ENCODE assay signal across 8 cellular contexts in genomic region chr6:159104163-159104885, GRCh38. TPM values are rescaled to one million over a fixed set of nuclear protein-coding genes. Genes with fewer than 3 reads are reported as not detected.
DNase-seq lines count a peak whose midpoint lies in the region; ATAC-seq and TF ChIP-seq lines count a peak whose summit lies in the region.

No MANE protein-coding gene starts in this region.

- no peaks in the 10 kb centered on the region for H3F3A ChIP-seq in PC-9 (ENCODE audit: insufficient read depth, low read depth)

- POLR2A ChIA-PET in PC-9 (lab: Charles Lee; ENCODE audit: unreplicated experiment) = interaction anchor here (0.6 kb wide), 1 partner anchor 193 kb away, joined by 3 read pairs; no protein-coding TSS in a partner anchor

- H3K9me3 ChIP-seq in CD4-positive, CD25-positive, alpha-beta regulatory T cell (ENCODE audit: control insufficient read depth in 2 of 2, low read length in 2 of 2) = no peaks in the 10 kb centered on the region
- H3K9me3 ChIP-seq in PC-9 (ENCODE audit: insufficient read depth, low read depth) = no peaks in the 10 kb centered on the region
- H3K9me3 ChIP-seq in fibroblast of lung (ENCODE audit: control insufficient read depth, insufficient read depth, low read depth, low read length) = no peaks in the 10 kb centered on the region

- peaks cover 16 to 89% (median 56%) of the 10 kb centered on the region in 4 donors for H3K4me1 Mint-ChIP-seq in CD4-positive, CD25-positive, alpha-beta regulatory T cell
- H3K4me1 Mint-ChIP-seq in neural crest cell = peaks cover 4% of the 10 kb centered on the region

- H3K36me3 ChIP-seq in CD4-positive, CD25-positive, alpha-beta regulatory T cell (ENCODE audit: control insufficient read depth, insufficient read depth, low read length) = no peaks in the 10 kb centered on the region
- H3K36me3 ChIP-seq in PC-9 (ENCODE audit: low read depth) (no peaks in the 10 kb centered on the region), fibroblast of lung (ENCODE audit: control insufficient read depth, insufficient read depth, low read length) (no peaks in the 10 kb centered on the region)

- peak overlapping the region; percentile 48 to 82 (median 64) for H3K4me3 Mint-ChIP-seq in CD4-positive, CD25-positive, alpha-beta regulatory T cell
- H3K4me3 Mint-ChIP-seq in neural crest cell = no peak overlapping the region

- H3K9me3 Mint-ChIP-seq in CD4-positive, CD25-positive, alpha-beta regulatory T cell = peaks cover 0 to 1% (median 0%) of the 10 kb centered on the region in 7 donors
- H3K9me3 Mint-ChIP-seq in neural crest cell = no peaks in the 10 kb centered on the region

- H3K79me2 ChIP-seq in PC-9 (ENCODE audit: low read depth) = no peaks in the 10 kb centered on the region
- no peaks in the 10 kb centered on the region for H3K79me2 ChIP-seq in fibroblast of lung (ENCODE audit: control insufficient read depth, insufficient read depth, low read length)

- no peaks in the 10 kb centered on the region for H3K9me2 ChIP-seq in PC-9 (ENCODE audit: insufficient read depth)

- DNase-seq in CD4-positive, CD25-positive, alpha-beta regulatory T cell = peak; percentile 62 to 82 (median 74)
- DNase-seq in HPDE6-E6E7 (ENCODE audit: extremely low spot score) (peak; percentile 82), PC-9 (peak in 1 of 2 experiments; percentile 56), fibroblast of lung (ENCODE audit: low read depth in 2 of 2) (peak; percentile 20 to 60), neural crest cell (ENCODE audit: low read depth, low spot score) (peak; percentile 57), superior temporal gyrus (ENCODE audit: extremely low spot score) (peak; percentile 81)
- peak; percentile 84 to 89 for DNase-seq in activated T-cell treated with anti-CD3 and anti-CD28 coated beads, Interleukin-2, amount 50 U/mL, for 48 hours

- ATAC-seq in CD4-positive, CD25-positive, alpha-beta regulatory T cell (ENCODE audit: low read depth in 2 of 2) = peak; percentile 52 to 53
- peak; percentile 56 for ATAC-seq in GM19372 (IDR thresholded peaks at IDR 0.05; ENCODE audit: low read depth, unreplicated experiment)

- peak overlapping the region; percentile 92 to 96 (median 92) for H3K27ac Mint-ChIP-seq in CD4-positive, CD25-positive, alpha-beta regulatory T cell
- H3K27ac Mint-ChIP-seq in neural crest cell (ENCODE audit: unreplicated experiment) = no peak overlapping the region

- H4K20me1 ChIP-seq in PC-9 (ENCODE audit: insufficient read depth) (no peaks in the 10 kb centered on the region), fibroblast of lung (ENCODE audit: control insufficient read depth, extremely low read depth, insufficient read depth, low read length) (no peaks in the 10 kb centered on the region)

- H3K27me3 ChIP-seq in CD4-positive, CD25-positive, alpha-beta regulatory T cell (ENCODE audit: control insufficient read depth, insufficient read depth, low read length) = no peaks in the 10 kb centered on the region
- H3K27me3 ChIP-seq in PC-9 (ENCODE audit: insufficient read depth, low read depth) (no peaks in the 10 kb centered on the region), fibroblast of lung (ENCODE audit: control insufficient read depth, insufficient read depth, low read length) (peaks cover 2% of the 10 kb centered on the region)

- BruUV-seq in PC-9 (replicated peaks; lab: Mats Ljungman, UMichigan) = no TSS peak

- peak overlapping the region; percentile 56 for H3K4me3 ChIP-seq in CD4-positive, CD25-positive, alpha-beta regulatory T cell (ENCODE audit: low read depth, low read length)
- H3K4me3 ChIP-seq in PC-9 = no peak overlapping the region
- H3K4me3 ChIP-seq in fibroblast of lung (replicated peaks in 1 of 4; ENCODE audit: control extremely low read depth in 1 of 4, insufficient read depth in 1 of 4, low read depth in 3 of 4, low read length in 4 of 4) = no peak overlapping the region

- H3K27ac ChIP-seq in CD4-positive, CD25-positive, alpha-beta regulatory T cell (ENCODE audit: insufficient read depth, low read length, poor library complexity, severe bottlenecking) = peak overlapping the region; percentile 18
- H3K27ac ChIP-seq in PC-9 = no peak overlapping the region
- no peak overlapping the region for H3K27ac ChIP-seq in fibroblast of lung (ENCODE audit: insufficient read depth, low read length)

- H3K4me2 ChIP-seq in PC-9 (0 out of 2 replicates have a peak overlapping the region, but pooled peaks have one; percentile 20), fibroblast of lung (ENCODE audit: extremely low read depth, insufficient read depth, low read length) (no peak overlapping the region)

- CTCF ChIA-PET in PC-9 (lab: Charles Lee) = interaction anchor here (0.6 to 0.8 kb wide), 6 partner anchors 60 to 885 kb away, joined by 4 to 8 read pairs (median 6); no protein-coding TSS in a partner anchor

- no peaks in the 10 kb centered on the region for H3K36me3 Mint-ChIP-seq in CD4-positive, CD25-positive, alpha-beta regulatory T cell
- H3K36me3 Mint-ChIP-seq in neural crest cell (ENCODE audit: low read depth) = no peaks in the 10 kb centered on the region

- H3K27me3 Mint-ChIP-seq in CD4-positive, CD25-positive, alpha-beta regulatory T cell = no peaks in the 10 kb centered on the region
- H3K27me3 Mint-ChIP-seq in neural crest cell (ENCODE audit: low read depth) = peaks cover 3% of the 10 kb centered on the region

- no peak overlapping the region for H3K9ac ChIP-seq in fibroblast of lung (ENCODE audit: insufficient read depth, low read length)

- TF ChIP-seq CTCF in PC-9 (conservative IDR thresholded peaks at IDR 0.05) (peak; percentile 86), fibroblast of lung (conservative IDR thresholded peaks at IDR 0.05 in 1 of 2, IDR thresholded peaks at IDR 0.05 in 1 of 2; ENCODE audit: low read depth in 1 of 2, low read length in 2 of 2) (peak; percentile 83 to 97), neural crest cell (conservative IDR thresholded peaks at IDR 0.05) (peak; percentile 90)

- H3K4me1 ChIP-seq in CD4-positive, CD25-positive, alpha-beta regulatory T cell (ENCODE audit: control insufficient read depth, insufficient read depth, low read length, poor library complexity, severe bottlenecking) = peaks cover 56% of the 10 kb centered on the region
- H3K4me1 ChIP-seq in PC-9 (replicated peaks; ENCODE audit: insufficient read depth) = no peaks in the 10 kb centered on the region
- no peaks in the 10 kb centered on the region for H3K4me1 ChIP-seq in fibroblast of lung (ENCODE audit: control insufficient read depth, extremely low read depth, insufficient read depth, low read length)

- intact Hi-C loops in PC-9 (cut with micrococcal nuclease; ENCODE audit: unreplicated experiment) = loop anchor here (2.0 to 10.0 kb wide), 2 partner anchors 96 to 400 kb away; no protein-coding TSS in a partner anchor

- H2AFZ ChIP-seq in PC-9 (no peak overlapping the region), fibroblast of lung (ENCODE audit: low read length) (no peak overlapping the region)

RNA-seq across cellular contexts. Expression of gene TAGAP, which starts 59.5 kb away (rescaled TPM):
- 330 TPM for total RNA-seq in CD4-positive, CD25-positive, alpha-beta regulatory T cell
- 100 to 1,000 TPM; 105 to 191 (median 161) TPM for polyA plus RNA-seq in CD4-positive, CD25-positive, alpha-beta regulatory T cell
- total RNA-seq in PC-9 (2021) (0.23 TPM in 1 of 2 replicates, not detected in the other), fibroblast of lung (under 0.01 TPM in 1 of 2 replicates, not detected in the other), neural crest cell (not detected in 2 replicates)
- not detected in 2 replicates for polyA plus RNA-seq in fibroblast of lung
- not detected in 2 replicates for polyA plus RNA-seq in fibroblast of lung (2012)
- polyA minus RNA-seq in fibroblast of lung (ENCODE audit: low replicate concordance) = not detected in 2 replicates

Comparison
In these comparisons a context has a peak if more than half of its experiments do, and no peak if none do; other contexts are left out.
1. RNA of gene TAGAP, which starts 59.5 kb away (total RNA-seq): 330 TPM in CD4-positive, CD25-positive, alpha-beta regulatory T cell (single experiment); 0.23 TPM in PC-9, under 0.01 TPM in fibroblast of lung and not detected in neural crest cell; every median in the first group is over 100 times any median in the second.
2. Peak in every context shown above with its lines, with median percentiles within 50 percentile points of each other: CTCF ChIP-seq.